6 cellular contexts compared by ENCODE assay signal in genomic region chr10:30727524-30727923, GRCh38.
"Had no signal": no experiment of that assay in that cellular context is flagged by ENCODE, and none has a peak within 500 bp of the region (broad histone marks: within the 10 kb centered on the region; RNA-seq: fewer than 3 reads in every experiment).

No MANE protein-coding gene starts in this region.

- H3K36me3 ChIP-seq: gastroesophageal sphincter, prostate gland, sigmoid colon, stomach, thyroid gland, upper lobe of right lung had no signal

- H3K4me3 ChIP-seq: gastroesophageal sphincter, prostate gland, sigmoid colon, stomach, thyroid gland, upper lobe of right lung had no signal

- H3K27ac ChIP-seq: gastroesophageal sphincter, prostate gland, thyroid gland, upper lobe of right lung had no signal

- H3K9me3 ChIP-seq: gastroesophageal sphincter, prostate gland, stomach, thyroid gland, upper lobe of right lung had no signal

- H3K4me1 ChIP-seq: prostate gland, thyroid gland, upper lobe of right lung had no signal

- H3K27me3 ChIP-seq: gastroesophageal sphincter, sigmoid colon, stomach, thyroid gland, upper lobe of right lung had no signal
